Comparison of ENCODE assay signal across 19 cellular contexts in the genomic region with DNA sequence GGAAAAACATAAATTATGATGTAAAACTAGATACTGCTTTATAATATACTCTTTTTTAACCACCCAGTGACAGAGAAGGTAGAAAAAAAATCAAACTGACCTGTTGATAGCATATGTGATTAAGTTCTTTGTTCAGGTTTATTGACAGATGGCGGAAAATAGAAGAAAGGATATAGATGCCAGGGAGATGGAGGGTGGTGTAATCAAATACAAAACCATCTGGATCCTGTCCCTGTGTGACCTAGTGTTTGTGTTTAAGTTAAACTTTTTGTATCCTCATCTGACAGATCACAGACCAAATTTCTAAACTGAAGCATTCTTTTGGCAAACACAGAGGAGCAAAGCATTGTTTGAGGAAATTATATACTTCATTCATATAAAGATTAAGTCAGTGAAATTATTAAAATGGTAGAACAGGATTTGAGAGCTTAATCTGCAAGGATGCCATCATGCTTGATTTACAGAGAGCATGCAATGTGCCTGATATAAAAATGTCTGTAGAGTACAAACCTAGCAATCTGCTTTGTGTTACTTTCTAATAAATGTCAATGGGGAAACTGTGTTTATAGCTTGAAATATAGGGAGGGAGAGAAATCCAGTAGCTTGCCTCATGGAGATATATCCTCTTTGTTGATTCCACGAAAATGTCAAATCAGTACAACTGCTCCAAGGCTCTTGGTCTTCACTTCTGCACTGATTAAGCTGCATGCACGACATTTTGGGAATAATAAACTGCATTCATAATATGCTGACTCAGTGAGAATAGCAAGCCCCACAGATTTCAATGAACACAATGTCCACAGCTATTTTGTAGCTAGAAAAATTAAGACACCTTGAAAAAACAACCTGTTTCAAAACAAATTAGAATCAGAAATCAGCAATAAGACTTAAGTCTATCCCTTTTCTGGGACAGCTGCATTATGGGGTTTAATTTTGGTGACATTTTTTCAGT. TPM values are rescaled to one million over a fixed set of nuclear protein-coding genes. Genes with fewer than 3 reads are reported as not detected.
DNase-seq lines count a peak whose midpoint lies in the region; ATAC-seq, FAIRE-seq and TF ChIP-seq lines count a peak whose summit lies in the region.
"Had no signal": no experiment of that assay in that cellular context is flagged by ENCODE, and none has a peak within 500 bp of the region (broad histone marks: within the 10 kb centered on the region; RNA-seq: fewer than 3 reads in every experiment).

No MANE protein-coding gene starts in this region.

- ATAC-seq in HepG2 (no peak), right lobe of liver (no peak)
- ATAC-seq: GM23338, heart right ventricle had no signal

- no peaks in the 10 kb centered on the region for H3K27me3 Mint-ChIP-seq in activated CD4-positive, alpha-beta T cell treated with anti-CD3 and anti-CD28 coated beads, Interleukin-2, amount 10 ng/mL, durations not matched to agents 24 days and 14 days
- H3K27me3 Mint-ChIP-seq: activated B cell treated with CpG ODN at 0.5 μM for 24 hours; activated naive CD8-positive, alpha-beta T cell had no signal

- TF ChIP-seq POLR2A in HepG2 (IDR thresholded peaks at IDR 0.05; ENCODE audit: insufficient read depth in 1 of 2, low read depth in 2 of 2, low read length in 2 of 2) (no peak), right lobe of liver (IDR thresholded peaks at IDR 0.05) (no peak)

- POLR2A ChIA-PET in HepG2 (lab: Yijun Ruan, JAX): no interaction called here

- no peak overlapping the region for H3K9ac ChIP-seq in HepG2 (ENCODE audit: insufficient read depth, low read depth, low read length)

- H2AFZ ChIP-seq in HepG2 (ENCODE audit: low read length): no peak overlapping the region
- H2AFZ ChIP-seq: GM23338 had no signal

- H3K27ac ChIP-seq in HepG2 (ENCODE audit: extremely low read length, insufficient read depth, low read length): no peak overlapping the region
- no peak overlapping the region for H3K27ac ChIP-seq in right lobe of liver
- H3K27ac ChIP-seq in WERI-Rb-1: peak overlapping the region; percentile 70
- H3K27ac ChIP-seq: C4-2B, heart right ventricle, neutrophil, uterus had no signal

- H3K36me3 ChIP-seq in HepG2 (replicated peaks in 1 of 2; ENCODE audit: control insufficient read depth in 1 of 2, insufficient read depth in 2 of 2, low read length in 2 of 2) (peaks cover 0 to 1% of the 10 kb centered on the region in 2 experiments; a peak in 2 of 5 replicates), right lobe of liver (peaks cover 0 to 9% (median 0%) of the 10 kb centered on the region in 4 donors), WERI-Rb-1 (no peaks in the 10 kb centered on the region)
- H3K36me3 ChIP-seq: neutrophil, uterus had no signal

- H3K36me3 Mint-ChIP-seq in activated CD4-positive, alpha-beta T cell treated with anti-CD3 and anti-CD28 coated beads, Interleukin-2, amount 10 ng/mL, durations not matched to agents 24 days and 14 days (ENCODE audit: low read depth): peaks cover 3% of the 10 kb centered on the region

- DNase-seq in HepG2 (ENCODE audit: low spot score) (no peak), right lobe of liver (no peak), NCI-H446 treated with DMSO at 0.1 percent for 48 hours (lab: John Stamatoyannopoulos, UW) (peak; percentile 51), WERI-Rb-1 (no peak), HuH-7.5 (ENCODE audit: low spot score) (no peak), DMS79 (lab: John Stamatoyannopoulos, UW) (no peak), A172 (ENCODE audit: low spot score) (no peak)
- DNase-seq in activated CD4-positive, alpha-beta T cell treated with anti-CD3 and anti-CD28 coated beads, Interleukin-2, amount 10 ng/mL, durations not matched to agents 24 days and 14 days: no peak
- DNase-seq: activated B cell treated with CpG ODN at 0.5 μM for 24 hours; activated CD8-positive, alpha-beta memory T cell treated with anti-CD3 and anti-CD28 coated beads for 24 hours; heart right ventricle; immature natural killer cell; NCI-H187 treated with DMSO at 0.1 percent for 48 hours; NCI-H526; uterus had no signal

- TF ChIP-seq CTCF in HepG2 (CRISPR knock-in tag; IDR thresholded peaks at IDR 0.05) (no peak), right lobe of liver (IDR thresholded peaks at IDR 0.05) (no peak), WERI-Rb-1 (IDR thresholded peaks at IDR 0.05; ENCODE audit: low read depth, low read length) (no peak)

- H3K4me3 Mint-ChIP-seq in activated CD4-positive, alpha-beta T cell treated with anti-CD3 and anti-CD28 coated beads, Interleukin-2, amount 10 ng/mL, durations not matched to agents 24 days and 14 days: no peak overlapping the region
- H3K4me3 Mint-ChIP-seq: activated B cell treated with CpG ODN at 0.5 μM for 24 hours; activated naive CD8-positive, alpha-beta T cell; GM23338; immature natural killer cell had no signal

- H3K4me1 Mint-ChIP-seq in activated CD4-positive, alpha-beta T cell treated with anti-CD3 and anti-CD28 coated beads, Interleukin-2, amount 10 ng/mL, durations not matched to agents 24 days and 14 days: no peaks in the 10 kb centered on the region
- H3K4me1 Mint-ChIP-seq: activated B cell treated with CpG ODN at 0.5 μM for 24 hours, GM23338, immature natural killer cell had no signal

- H3K4me1 ChIP-seq in HepG2 (ENCODE audit: insufficient read depth, low read length) (no peaks in the 10 kb centered on the region), right lobe of liver (no peaks in the 10 kb centered on the region)
- H3K4me1 ChIP-seq: uterus had no signal

- no peak overlapping the region for H3K4me3 ChIP-seq in HepG2 (replicated peaks in 1 of 3; ENCODE audit: insufficient read depth in 1 of 3, low read depth in 2 of 3, low read length in 3 of 3)
- no peak overlapping the region for H3K4me3 ChIP-seq in right lobe of liver
- H3K4me3 ChIP-seq in WERI-Rb-1 (ENCODE audit: low read depth, low read length): no peak overlapping the region
- H3K4me3 ChIP-seq: GM23338, heart right ventricle, uterus had no signal

- no TSS peak for BruUV-seq in HepG2 (replicated peaks; lab: Mats Ljungman, UMichigan)

- intact Hi-C loops in HepG2 (cut with micrococcal nuclease; ENCODE audit: unreplicated experiment) (no loop called here), right lobe of liver (cut with DNase I) (no loop called here)
- intact Hi-C loops in activated CD4-positive, alpha-beta T cell treated with anti-CD3 and anti-CD28 coated beads, Interleukin-2, amount 10 ng/mL, durations not matched to agents 24 days and 14 days (cut with micrococcal nuclease): no loop called here

- no peaks in the 10 kb centered on the region for H3K27me3 ChIP-seq in HepG2 (ENCODE audit: control insufficient read depth in 1 of 2, insufficient read depth in 2 of 2, low read length in 2 of 2)
- H3K27me3 ChIP-seq in right lobe of liver: no peaks in the 10 kb centered on the region
- H3K27me3 ChIP-seq in WERI-Rb-1 (ENCODE audit: insufficient read depth, low read depth, severe bottlenecking): no peaks in the 10 kb centered on the region
- H3K27me3 ChIP-seq: heart right ventricle, neutrophil, uterus had no signal

- no peaks in the 10 kb centered on the region for H4K20me1 ChIP-seq in HepG2 (ENCODE audit: insufficient read depth, low read length)

- TF ChIP-seq RAD21 in HepG2 (CRISPR knock-in tag; IDR thresholded peaks at IDR 0.05): no peak

- CTCF ChIA-PET in HepG2 (lab: Yijun Ruan, JAX; ENCODE audit: low intra/inter-chr PET ratio, low total read pairs): no interaction called here

- in situ Hi-C loops in HepG2 (cut with HindIII; ENCODE audit: extremely low pct_ligation_motif_present, low pct_unique_long_range_greater_than_20kb): no loop called here

- FAIRE-seq in HepG2 (lab: Jason Lieb, UNC): no peak

- H3K9me3 Mint-ChIP-seq in activated CD4-positive, alpha-beta T cell treated with anti-CD3 and anti-CD28 coated beads, Interleukin-2, amount 10 ng/mL, durations not matched to agents 24 days and 14 days: no peaks in the 10 kb centered on the region
- H3K9me3 Mint-ChIP-seq: activated B cell treated with CpG ODN at 0.5 μM for 24 hours, GM23338, immature natural killer cell had no signal

- TF ChIP-seq EP300 in HepG2 (IDR thresholded peaks at IDR 0.05; ENCODE audit: low read depth in 2 of 2, low read length in 2 of 2) (no peak), HepG2 (CRISPR knock-in tag; IDR thresholded peaks at IDR 0.05; ENCODE audit: borderline replicate concordance) (no peak)

- H3K79me2 ChIP-seq in HepG2 (ENCODE audit: insufficient read depth, low read length): no peaks in the 10 kb centered on the region

- H3K27ac Mint-ChIP-seq in activated CD4-positive, alpha-beta T cell treated with anti-CD3 and anti-CD28 coated beads, Interleukin-2, amount 10 ng/mL, durations not matched to agents 24 days and 14 days: no peak overlapping the region
- H3K27ac Mint-ChIP-seq: activated B cell treated with CpG ODN at 0.5 μM for 24 hours; activated naive CD8-positive, alpha-beta T cell; GM23338; immature natural killer cell had no signal

- 93% methylated on average over 3 of the region's 3 CpGs for WGBS in HepG2 (ENCODE audit: low lambda C conversion rate)
- 100% methylated on average over 3 of the region's 3 CpGs for WGBS in right lobe of liver (ENCODE audit: insufficient coverage, low coverage, low lambda C conversion rate, missing lambda C conversion rate)

- H3K4me2 ChIP-seq in HepG2 (ENCODE audit: low read depth, low read length): no peak overlapping the region
- H3K4me2 ChIP-seq: GM23338 had no signal

- H3K9me3 ChIP-seq in HepG2 (ENCODE audit: low read length) (no peaks in the 10 kb centered on the region), right lobe of liver (no peaks in the 10 kb centered on the region), WERI-Rb-1 (ENCODE audit: severe bottlenecking) (no peaks in the 10 kb centered on the region)
- H3K9me3 ChIP-seq: heart right ventricle, neutrophil, uterus had no signal

RNA-seq across cellular contexts. Expression of gene SEM1, which starts 39.0 kb away (rescaled TPM):
- total RNA-seq in HepG2 (2016; rRNA removed; fragmentation: Illumina TruSeq; extraction: Trizol): 174 and 239 TPM in 2 replicates
- 28.9 and 37.4 TPM in 2 replicates for total RNA-seq in HepG2 (2016; cell fraction: cytosol; rRNA removed; fragmentation: Illumina TruSeq; extraction: Trizol; ENCODE audit: low read depth)
- 187 and 251 TPM in 2 replicates for total RNA-seq in HepG2 (2016; cell fraction: insoluble cytoplasmic fraction; rRNA removed; fragmentation: Illumina TruSeq; extraction: Trizol)
- 78.5 and 87.8 TPM in 2 replicates for total RNA-seq in HepG2 (2016; cell fraction: membrane; rRNA removed; fragmentation: Illumina TruSeq; extraction: Trizol)
- 62.5 and 80.3 TPM in 2 replicates for total RNA-seq in HepG2 (2016; cell fraction: nucleus; rRNA removed; fragmentation: Illumina TruSeq; extraction: Trizol)
- 24.9 and 40.7 TPM in 2 replicates for polyA plus RNA-seq in HepG2 (2011; rRNA removed)
- 11.6 and 13.5 TPM in 2 replicates for polyA plus RNA-seq in HepG2 (2011; cell fraction: cytosol; rRNA removed)
- 12.7 and 14.0 TPM in 2 replicates for polyA plus RNA-seq in HepG2 (2011; cell fraction: nucleus; rRNA removed)
- polyA plus RNA-seq in HepG2 (2012): 200 and 385 TPM in 2 replicates
- 104 and 118 TPM in 2 replicates for polyA plus RNA-seq in HepG2 (2016; cell fraction: cytosol; fragmentation: Illumina TruSeq; extraction: Trizol; ENCODE audit: low read depth)
- polyA plus RNA-seq in HepG2 (2016; cell fraction: insoluble cytoplasmic fraction; fragmentation: Illumina TruSeq; extraction: Trizol; ENCODE audit: low read depth): 548 and 613 TPM in 2 replicates
- 162 and 169 TPM in 2 replicates for polyA plus RNA-seq in HepG2 (2016; cell fraction: membrane; fragmentation: Illumina TruSeq; extraction: Trizol; ENCODE audit: low read depth)
- 249 and 250 TPM in 2 replicates for polyA plus RNA-seq in HepG2 (2016; cell fraction: nucleus; fragmentation: Illumina TruSeq; extraction: Trizol; ENCODE audit: insufficient read depth, low read depth)
- 4.2 and 7.8 TPM in 2 replicates for polyA minus RNA-seq in HepG2 (2011; rRNA and poly(A)+ RNA removed; ENCODE audit: low replicate concordance)
- polyA minus RNA-seq in HepG2 (2011; cell fraction: cytosol; rRNA and poly(A)+ RNA removed): 15.6 and 17.4 TPM in 2 replicates
- 61.7 and 67.0 TPM in 2 replicates for polyA minus RNA-seq in HepG2 (2011; cell fraction: nucleus; rRNA and poly(A)+ RNA removed)
- 10 to 100 TPM; 13.7 to 36.8 (median 23.5) TPM for total RNA-seq in right lobe of liver
- total RNA-seq in activated CD4-positive, alpha-beta T cell treated with anti-CD3 and anti-CD28 coated beads, Interleukin-2, amount 10 ng/mL, durations not matched to agents 24 days and 14 days: 41.5 and 43.8 TPM in 2 replicates
- 50.0 and 62.3 TPM in 2 replicates for total RNA-seq in A172 (2014; rRNA removed; shearing (Covaris generic))
